7 cellular contexts compared by ENCODE assay signal in the genomic region with DNA sequence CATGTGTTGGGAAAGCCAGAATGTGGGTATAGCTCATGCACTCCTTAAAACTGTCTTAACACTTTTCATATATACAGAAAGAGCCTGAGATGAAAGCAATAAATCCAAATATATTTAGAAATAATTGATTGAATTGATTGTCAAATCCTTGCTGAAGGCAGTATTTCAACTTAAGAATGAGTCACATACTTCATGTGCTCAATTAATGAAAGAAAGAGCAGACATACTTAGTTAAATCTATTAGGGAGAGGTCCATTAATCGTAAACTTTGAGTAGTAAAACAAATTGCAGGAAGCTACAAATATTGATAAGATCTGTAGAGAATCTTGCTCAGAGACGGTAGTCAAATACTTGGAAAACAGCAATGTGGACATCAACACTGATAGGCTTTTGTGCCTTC.
"Had no signal": no experiment of that assay in that cellular context is flagged by ENCODE, and none has a peak within 500 bp of the region (broad histone marks: within the 10 kb centered on the region; RNA-seq: fewer than 3 reads in every experiment).

No MANE protein-coding gene starts in this region.

- H3K27ac ChIP-seq: HL-60 had no signal

- ATAC-seq: HepG2, K562 had no signal

- H3K4me3 ChIP-seq: K562 had no signal

- H3K27me3 Mint-ChIP-seq: IgD-negative memory B cell had no signal

- H3K4me3 Mint-ChIP-seq: IgD-negative memory B cell had no signal

- DNase-seq: IMR-90, KBM-7, KG1 had no signal

- H3K27ac Mint-ChIP-seq: IgD-negative memory B cell had no signal

- H3K36me3 Mint-ChIP-seq: IgD-negative memory B cell had no signal

- H3K9me3 Mint-ChIP-seq: IgD-negative memory B cell had no signal
